18 cellular contexts compared by ENCODE assay signal in genomic region chr3:195394700-195395099, GRCh38. TPM values are rescaled to one million over a fixed set of nuclear protein-coding genes. Genes with fewer than 3 reads are reported as not detected.
DNase-seq lines count a peak whose midpoint lies in the region; ATAC-seq and TF ChIP-seq lines count a peak whose summit lies in the region.
"Had no signal": no experiment of that assay in that cellular context is flagged by ENCODE, and none has a peak within 500 bp of the region (broad histone marks: within the 10 kb centered on the region; RNA-seq: fewer than 3 reads in every experiment).

No MANE protein-coding gene starts in this region.

- no peak overlapping the region for H4K5ac ChIP-seq in mesendoderm (ENCODE audit: low read length)

- H3K27me3 ChIP-seq in mesendoderm (ENCODE audit: insufficient read depth, low read length, poor library complexity) (no peaks in the 10 kb centered on the region), BE2C (no peaks in the 10 kb centered on the region)
- H3K27me3 ChIP-seq: testis had no signal

- peaks cover 27% of the 10 kb centered on the region for H3K4me1 Mint-ChIP-seq in T-helper 17 cell

- no peak overlapping the region for H2BK120ac ChIP-seq in mesendoderm (ENCODE audit: low read depth, low read length)

- no peaks in the 10 kb centered on the region for H3K27me3 Mint-ChIP-seq in T-helper 17 cell
- H3K27me3 Mint-ChIP-seq: activated naive CD8-positive, alpha-beta T cell had no signal

- H4K8ac ChIP-seq in mesendoderm (ENCODE audit: low read depth, low read length): no peak overlapping the region

- no peaks in the 10 kb centered on the region for H3K36me3 Mint-ChIP-seq in T-helper 17 cell (ENCODE audit: low read depth)
- H3K36me3 Mint-ChIP-seq: activated naive CD8-positive, alpha-beta T cell had no signal

- H3K79me2 ChIP-seq in mesendoderm (ENCODE audit: control insufficient read depth, insufficient read depth, low read length): no peaks in the 10 kb centered on the region

- no CpG with 5 or more reads among the region's 3 CpGs for WGBS in mesendoderm (ENCODE audit: extremely low coverage, insufficient coverage, low lambda C conversion rate)

- ATAC-seq in GM18502 (IDR thresholded peaks at IDR 0.05; ENCODE audit: poor library complexity, unreplicated experiment): peak; percentile 20
- peak; percentile 9 for ATAC-seq in HG02642 (IDR thresholded peaks at IDR 0.05; ENCODE audit: poor library complexity, unreplicated experiment)
- ATAC-seq in T-helper 17 cell: no peak
- no peak for ATAC-seq in GM19324 (IDR thresholded peaks at IDR 0.05; ENCODE audit: low FRiP score, unreplicated experiment)
- ATAC-seq in HG02623 (IDR thresholded peaks at IDR 0.05; ENCODE audit: unreplicated experiment): no peak
- ATAC-seq: left colon had no signal

- no peaks in the 10 kb centered on the region for H3K36me3 ChIP-seq in mesendoderm (ENCODE audit: control insufficient read depth, insufficient read depth, low read length)
- H3K36me3 ChIP-seq in BE2C: no peaks in the 10 kb centered on the region; the same call in 1 of the 2 replicates

- no peak overlapping the region for H3K18ac ChIP-seq in mesendoderm (ENCODE audit: low read length)

- no peak overlapping the region for H3K4ac ChIP-seq in mesendoderm (ENCODE audit: low read depth, low read length)

- H3K27ac ChIP-seq in mesendoderm (ENCODE audit: low read depth, low read length): no peak overlapping the region
- H3K27ac ChIP-seq: RWPE1, testis had no signal

- no peak overlapping the region for H3K9ac ChIP-seq in mesendoderm (ENCODE audit: low read length)

- H3K4me3 ChIP-seq in mesendoderm (ENCODE audit: low read length): no peak overlapping the region
- H3K4me3 ChIP-seq in BE2C (ENCODE audit: low read depth, low read length): no peak overlapping the region
- H3K4me3 ChIP-seq: testis had no signal

- H3K4me1 ChIP-seq in mesendoderm (ENCODE audit: control insufficient read depth, low read depth, low read length) (no peaks in the 10 kb centered on the region), BE2C (no peaks in the 10 kb centered on the region; the same call in 1 of the 2 replicates)

- peaks cover 3% of the 10 kb centered on the region for H3K79me1 ChIP-seq in mesendoderm (ENCODE audit: low read length)

- no peak overlapping the region for H2BK5ac ChIP-seq in mesendoderm (ENCODE audit: low read length)

- no peaks in the 10 kb centered on the region for H3K9me3 ChIP-seq in T-helper 17 cell (ENCODE audit: control insufficient read depth, low read length, poor library complexity, severe bottlenecking)
- H3K9me3 ChIP-seq in BE2C: no peaks in the 10 kb centered on the region
- H3K9me3 ChIP-seq: testis had no signal

- no peak overlapping the region for H2BK15ac ChIP-seq in mesendoderm (replicated peaks; ENCODE audit: low read depth)

- H3K4me2 ChIP-seq in mesendoderm (ENCODE audit: low read length): no peak overlapping the region

- H3K23ac ChIP-seq in mesendoderm (ENCODE audit: low read length): no peak overlapping the region

- H3K27ac Mint-ChIP-seq in T-helper 17 cell: peak overlapping the region; percentile 21
- H3K27ac Mint-ChIP-seq: activated naive CD8-positive, alpha-beta T cell; T-helper 1 cell treated with Interleukin-12 subunit alpha and Interleukin-12 subunit beta and Interleukin-4 antibody, amounts not matched to agents 30 μg/mL and 1 μg/mL, for 36 hours had no signal

- H3K4me3 Mint-ChIP-seq in T-helper 17 cell: no peak overlapping the region
- H3K4me3 Mint-ChIP-seq: activated naive CD8-positive, alpha-beta T cell; T-helper 1 cell treated with Interleukin-12 subunit alpha and Interleukin-12 subunit beta and Interleukin-4 antibody, amounts not matched to agents 30 μg/mL and 1 μg/mL, for 36 hours had no signal

- DNase-seq in T-helper 17 cell (no peak), mesendoderm (peak; percentile 29), inferior parietal cortex (ENCODE audit: extremely low spot score) (no peak), BE2C (no peak)
- DNase-seq: activated CD4-positive, alpha-beta T cell treated with anti-CD3 and anti-CD28 coated beads for 4 hours; central memory CD4-positive, alpha-beta T cell; DMS153; Kasumi-1; left colon; NCI-H524; testis had no signal

- H3K56ac ChIP-seq in mesendoderm (ENCODE audit: low read length): no peak overlapping the region

- TF ChIP-seq CTCF in BE2C (IDR thresholded peaks at IDR 0.05; ENCODE audit: low read depth, low read length): no peak

- no peak overlapping the region for H2AK5ac ChIP-seq in mesendoderm (ENCODE audit: low read length)

RNA-seq across cellular contexts. Expression of gene ACAP2, which starts 48.1 kb away (rescaled TPM):
- 10 to 100 TPM; 78.6 to 85.8 TPM for total RNA-seq in T-helper 17 cell
- polyA plus RNA-seq in mesendoderm (2013, experiment 1 of 2): 16.9 TPM
- 16.7 TPM for polyA plus RNA-seq in mesendoderm (2013, experiment 2 of 2)
- 13.7 TPM for polyA plus RNA-seq in BE2C (2012; ENCODE audit: insufficient read depth, insufficient read length, low read depth)

Comparison
In these comparisons a context has a peak if more than half of its experiments do, and no peak if none do; other contexts are left out.
1. ATAC-seq: peak in GM18502 (single experiment) and HG02642 (single experiment); none in T-helper 17 cell (single experiment), GM19324 (single experiment) and HG02623 (single experiment).